13 cellular contexts compared by ENCODE assay signal in the genomic region with DNA sequence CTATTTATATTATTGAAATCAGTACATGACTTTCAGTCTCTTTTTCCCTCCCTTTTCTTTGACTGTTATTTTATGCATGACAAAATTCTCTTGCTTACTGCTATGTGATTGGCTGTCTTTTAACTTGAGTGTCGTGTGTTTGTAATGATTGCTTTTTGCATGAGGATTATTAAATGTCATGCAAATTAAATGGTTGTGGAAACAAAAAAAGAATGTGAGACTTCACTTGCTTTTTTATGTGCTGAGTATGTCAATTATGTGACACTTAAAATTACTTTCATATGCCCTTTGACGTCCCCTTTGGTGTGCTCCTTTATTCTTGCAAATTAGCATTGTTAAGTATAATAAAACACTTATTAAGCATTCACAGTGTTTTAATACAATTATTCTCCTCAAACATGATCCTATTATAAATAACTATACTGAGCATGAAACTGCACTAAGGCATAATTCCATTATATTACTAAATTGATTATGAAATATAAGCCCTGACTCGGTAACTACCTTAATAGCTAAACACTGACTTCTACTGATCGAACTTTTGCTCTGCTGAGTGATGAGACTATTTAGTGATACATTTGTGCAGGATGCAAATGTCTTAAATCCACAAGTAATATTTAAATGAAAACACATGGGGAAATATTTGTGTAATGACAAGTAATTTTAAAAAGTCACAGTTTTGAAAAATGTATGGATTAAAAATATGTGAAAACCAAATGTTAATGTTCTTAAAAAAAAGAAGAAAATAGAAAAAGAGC.
"Had no signal": no experiment of that assay in that cellular context is flagged by ENCODE, and none has a peak within 500 bp of the region (broad histone marks: within the 10 kb centered on the region; RNA-seq: fewer than 3 reads in every experiment).

No MANE protein-coding gene starts in this region.

- H3K4me1 ChIP-seq: ascending aorta, suprapubic skin, upper lobe of left lung had no signal

- ATAC-seq: activated CD4-positive, CD25-positive, alpha-beta regulatory T cell treated with anti-CD3 and anti-CD28 coated beads, Interleukin-2, amount 50 U/mL, for 24 hours; stimulated activated naive CD8-positive, alpha-beta T cell treated with anti-CD3 and anti-CD28 coated beads, Interleukin-15, Interleukin-2, amounts not matched to agents 100 U/mL and 50 U/mL, for 24 hours had no signal

- H3K9ac ChIP-seq: neural progenitor cell had no signal

- H3K36me3 ChIP-seq: ascending aorta, neural progenitor cell, ovary, suprapubic skin, upper lobe of left lung had no signal

- H3K4me2 ChIP-seq: neural progenitor cell had no signal

- H3K27me3 ChIP-seq: ascending aorta, neural progenitor cell, ovary, suprapubic skin, upper lobe of left lung had no signal

- H3K27ac ChIP-seq: ascending aorta, neural progenitor cell, ovary, suprapubic skin, upper lobe of left lung had no signal

- H3K4me3 ChIP-seq: ascending aorta, neural progenitor cell, ovary, suprapubic skin, upper lobe of left lung had no signal

- H2AFZ ChIP-seq: neural progenitor cell had no signal

- DNase-seq: activated CD4-positive, alpha-beta memory T cell treated with anti-CD3 and anti-CD28 coated beads for 36 hours; activated naive CD8-positive, alpha-beta T cell treated with anti-CD3 and anti-CD28 coated beads, Interleukin-2, amount 10 ng/mL, durations not matched to agents 7 days and 5 days; activated T-cell treated with anti-CD3 and anti-CD28 coated beads, Interleukin-2, amount 50 U/mL, for 48 hours; hippocampal formation; ovary; stimulated activated CD4-positive, alpha-beta T cell treated with anti-CD3 and anti-CD28 coated beads, Interleukin-4, amount 100 ng/mL, for 1 hour; stimulated activated CD8-positive, alpha-beta memory T cell treated with anti-CD3 and anti-CD28 coated beads, Interleukin-4, amount 100 ng/mL, for 48 hours; stimulated activated naive CD8-positive, alpha-beta T cell treated with anti-CD3 and anti-CD28 coated beads, Interleukin-15, Interleukin-2, amounts not matched to agents 100 U/mL and 50 U/mL, for 24 hours; upper lobe of left lung had no signal

- H3K9me3 ChIP-seq: ascending aorta, ovary, suprapubic skin, upper lobe of left lung had no signal
